ENCODE assay signal across 18 cellular contexts in genomic region chr6:87213364-87213763, GRCh38. TPM values are rescaled to one million over a fixed set of nuclear protein-coding genes. Genes with fewer than 3 reads are reported as not detected.
DNase-seq lines count a peak whose midpoint lies in the region; ATAC-seq, FAIRE-seq and TF ChIP-seq lines count a peak whose summit lies in the region.
"Had no signal": no experiment of that assay in that cellular context is flagged by ENCODE, and none has a peak within 500 bp of the region (broad histone marks: within the 10 kb centered on the region; RNA-seq: fewer than 3 reads in every experiment).

No MANE protein-coding gene starts in this region.

- no peak for ATAC-seq in activated T-cell treated with anti-CD3 and anti-CD28 coated beads, Interleukin-2, amount 50 U/mL, for 4 hours
- no peak for ATAC-seq in activated CD8-positive, alpha-beta T cell treated with anti-CD3 and anti-CD28 coated beads for 36 hours
- ATAC-seq in stimulated activated naive B cell treated with anti-CD40 and anti-IgM and Interleukin-4, amounts not matched to agents 10 μg/mL and 1 μg/mL and 100 μg/mL, for 72 hours (replicated peaks) = no peak
- ATAC-seq: left cardiac atrium, upper lobe of right lung had no signal

- intact Hi-C loops in activated CD8-positive, alpha-beta T cell treated with anti-CD3 and anti-CD28 coated beads for 36 hours (cut with micrococcal nuclease) = no loop called here
- intact Hi-C loops in spleen (cut with DNase I; ENCODE audit: low total_unique reads) = no loop called here

- no peak for TF ChIP-seq CTCF in activated CD8-positive, alpha-beta T cell treated with anti-CD3 and anti-CD28 coated beads for 36 hours (IDR thresholded peaks at IDR 0.05)
- no peak for TF ChIP-seq CTCF in keratinocyte (optimal IDR thresholded peaks at IDR 0.05 in 1 of 3, IDR thresholded peaks at IDR 0.05 in 1 of 3, conservative IDR thresholded peaks at IDR 0.05 in 1 of 3; ENCODE audit: extremely low read depth in 1 of 3, insufficient read depth in 2 of 3, low read length in 3 of 3)
- no peak for TF ChIP-seq CTCF in HFFc6 (IDR thresholded peaks at IDR 0.05)
- TF ChIP-seq CTCF in spleen (IDR thresholded peaks at IDR 0.05 in 8 of 11, conservative IDR thresholded peaks at IDR 0.05 in 3 of 11) = no peak

- H3K79me2 ChIP-seq in keratinocyte (ENCODE audit: control insufficient read depth, insufficient read depth, low read length) = peaks cover 40% of the 10 kb centered on the region

- peaks cover 70% of the 10 kb centered on the region for H3K36me3 Mint-ChIP-seq in activated T-cell treated with anti-CD3 and anti-CD28 coated beads, Interleukin-2, amount 50 U/mL, for 24 hours (ENCODE audit: low read depth)
- peaks cover 22% of the 10 kb centered on the region for H3K36me3 Mint-ChIP-seq in activated T-cell treated with anti-CD3 and anti-CD28 coated beads, Interleukin-2, amount 50 U/mL, for 4 hours (ENCODE audit: insufficient read depth)
- H3K36me3 Mint-ChIP-seq in activated CD8-positive, alpha-beta T cell treated with anti-CD3 and anti-CD28 coated beads for 36 hours (ENCODE audit: low read depth) = peaks cover 39% of the 10 kb centered on the region
- peaks cover 11 to 27% of the 10 kb centered on the region in 2 donors for H3K36me3 Mint-ChIP-seq in stimulated activated naive B cell treated with anti-CD40 and anti-IgM and Interleukin-4, amounts not matched to agents 10 μg/mL and 1 μg/mL and 100 μg/mL, for 72 hours
- H3K36me3 Mint-ChIP-seq in HFFc6 (ENCODE audit: low read depth) = peaks cover 5% of the 10 kb centered on the region; the same call in 1 of the 2 replicates

- no peaks in the 10 kb centered on the region for H3K9me1 ChIP-seq in keratinocyte (ENCODE audit: control insufficient read depth, extremely low read depth, insufficient read depth, low read length)

- no peaks in the 10 kb centered on the region for H3K4me1 ChIP-seq in keratinocyte (ENCODE audit: control insufficient read depth, extremely low read depth, insufficient read depth, low read length)
- H3K4me1 ChIP-seq in spleen = peaks cover 0 to 68% (median 11%) of the 10 kb centered on the region in 6 donors
- H3K4me1 ChIP-seq: upper lobe of right lung had no signal

- H3K4me3 ChIP-seq in keratinocyte (ENCODE audit: control insufficient read depth in 2 of 3, extremely low read depth in 1 of 3, insufficient read depth in 2 of 3, low read depth in 1 of 3, low read length in 3 of 3) (no peak overlapping the region), spleen (no peak overlapping the region)
- H3K4me3 ChIP-seq: upper lobe of right lung had no signal

- peaks cover 59% of the 10 kb centered on the region for H3K4me1 Mint-ChIP-seq in activated T-cell treated with anti-CD3 and anti-CD28 coated beads, Interleukin-2, amount 50 U/mL, for 24 hours (ENCODE audit: low read depth)
- peaks cover 60% of the 10 kb centered on the region for H3K4me1 Mint-ChIP-seq in activated T-cell treated with anti-CD3 and anti-CD28 coated beads, Interleukin-2, amount 50 U/mL, for 4 hours (ENCODE audit: low read depth)
- peaks cover 57% of the 10 kb centered on the region for H3K4me1 Mint-ChIP-seq in activated CD8-positive, alpha-beta T cell treated with anti-CD3 and anti-CD28 coated beads for 36 hours (ENCODE audit: low read depth)
- H3K4me1 Mint-ChIP-seq in stimulated activated naive B cell treated with anti-CD40 and anti-IgM and Interleukin-4, amounts not matched to agents 10 μg/mL and 1 μg/mL and 100 μg/mL, for 72 hours = peaks cover 26 to 49% of the 10 kb centered on the region in 2 donors
- peaks cover 24% of the 10 kb centered on the region for H3K4me1 Mint-ChIP-seq in HFFc6 (ENCODE audit: low read depth)

- peak overlapping the region; percentile 58 for H3K27ac Mint-ChIP-seq in activated T-cell treated with anti-CD3 and anti-CD28 coated beads, Interleukin-2, amount 50 U/mL, for 24 hours
- peak overlapping the region; percentile 66 for H3K27ac Mint-ChIP-seq in activated CD8-positive, alpha-beta T cell treated with anti-CD3 and anti-CD28 coated beads for 36 hours
- H3K27ac Mint-ChIP-seq in stimulated activated naive B cell treated with anti-CD40 and anti-IgM and Interleukin-4, amounts not matched to agents 10 μg/mL and 1 μg/mL and 100 μg/mL, for 72 hours = peak overlapping the region; percentile 70
- no peak overlapping the region for H3K27ac Mint-ChIP-seq in HFFc6
- H3K27ac Mint-ChIP-seq: dendritic cell treated with granulocyte-macrophage colony-stimulating factor and Interleukin-4, amounts not matched to agents 40 ng/mL and 50 ng/mL, for 4 days had no signal

- dilution Hi-C loops in keratinocyte (cut with MboI; ENCODE audit: extremely low pct_ligation_motif_present, low sequenced_read_pairs) = no loop called here

- no peak overlapping the region for H3K4me3 Mint-ChIP-seq in activated T-cell treated with anti-CD3 and anti-CD28 coated beads, Interleukin-2, amount 50 U/mL, for 24 hours
- no peak overlapping the region for H3K4me3 Mint-ChIP-seq in activated T-cell treated with anti-CD3 and anti-CD28 coated beads, Interleukin-2, amount 50 U/mL, for 4 hours
- H3K4me3 Mint-ChIP-seq in activated CD8-positive, alpha-beta T cell treated with anti-CD3 and anti-CD28 coated beads for 36 hours = no peak overlapping the region
- no peak overlapping the region for H3K4me3 Mint-ChIP-seq in stimulated activated naive B cell treated with anti-CD40 and anti-IgM and Interleukin-4, amounts not matched to agents 10 μg/mL and 1 μg/mL and 100 μg/mL, for 72 hours
- H3K4me3 Mint-ChIP-seq in HFFc6 = no peak overlapping the region
- H3K4me3 Mint-ChIP-seq: dendritic cell treated with granulocyte-macrophage colony-stimulating factor and Interleukin-4, amounts not matched to agents 40 ng/mL and 50 ng/mL, for 4 days had no signal

- no peak overlapping the region for H2AFZ ChIP-seq in keratinocyte (ENCODE audit: control insufficient read depth, low read length)

- CTCF ChIA-PET in activated CD8-positive, alpha-beta T cell treated with anti-CD3 and anti-CD28 coated beads for 36 hours (lab: Charles Lee) = interaction anchor here (1.0 kb wide), 1 partner anchor 75 kb away, joined by 3 read pairs; no protein-coding TSS in a partner anchor

- WGBS in spleen, 5 donors = 73 to 91% (median 84%) methylated on average over 5 of the region's 5 CpGs

- H3K36me3 ChIP-seq in keratinocyte (ENCODE audit: control insufficient read depth in 2 of 2, extremely low read depth in 1 of 2, insufficient read depth in 2 of 2, low read length in 2 of 2) = peaks cover 0 to 2% of the 10 kb centered on the region in 2 experiments
- H3K36me3 ChIP-seq in spleen = peaks cover 0 to 36% (median 10%) of the 10 kb centered on the region in 6 donors

- H3K9ac ChIP-seq in keratinocyte (ENCODE audit: control insufficient read depth, extremely low read depth, insufficient read depth, low read length) = no peak overlapping the region
- H3K9ac ChIP-seq: SK-N-SH had no signal

- H3K27ac ChIP-seq in keratinocyte (ENCODE audit: control insufficient read depth, insufficient read depth, low read length) (peak overlapping the region; percentile 1), spleen (peak overlapping the region in 3 of 8 donors; percentile 4 to 41 (median 6))
- H3K27ac ChIP-seq: upper lobe of right lung had no signal

- H4K20me1 ChIP-seq in keratinocyte (ENCODE audit: control insufficient read depth, extremely low read depth, insufficient read depth, low read length) = no peaks in the 10 kb centered on the region

- no peak for FAIRE-seq in keratinocyte (lab: Jason Lieb, UNC)
- FAIRE-seq: frontal cortex had no signal

- H3K27me3 ChIP-seq in keratinocyte (ENCODE audit: control insufficient read depth, extremely low read depth, insufficient read depth, low read length) = no peaks in the 10 kb centered on the region
- no peaks in the 10 kb centered on the region for H3K27me3 ChIP-seq in spleen (replicated peaks in 1 of 7)
- H3K27me3 ChIP-seq: upper lobe of right lung had no signal

- H3K9me3 ChIP-seq in keratinocyte (ENCODE audit: control insufficient read depth, low read depth, low read length) (no peaks in the 10 kb centered on the region), spleen (no peaks in the 10 kb centered on the region)
- H3K9me3 ChIP-seq: SK-N-SH, upper lobe of right lung had no signal

- no peaks in the 10 kb centered on the region for H3K9me3 Mint-ChIP-seq in activated T-cell treated with anti-CD3 and anti-CD28 coated beads, Interleukin-2, amount 50 U/mL, for 24 hours
- H3K9me3 Mint-ChIP-seq in activated T-cell treated with anti-CD3 and anti-CD28 coated beads, Interleukin-2, amount 50 U/mL, for 4 hours = no peaks in the 10 kb centered on the region
- H3K9me3 Mint-ChIP-seq in activated CD8-positive, alpha-beta T cell treated with anti-CD3 and anti-CD28 coated beads for 36 hours = no peaks in the 10 kb centered on the region
- H3K9me3 Mint-ChIP-seq in stimulated activated naive B cell treated with anti-CD40 and anti-IgM and Interleukin-4, amounts not matched to agents 10 μg/mL and 1 μg/mL and 100 μg/mL, for 72 hours = no peaks in the 10 kb centered on the region
- H3K9me3 Mint-ChIP-seq in HFFc6 = no peaks in the 10 kb centered on the region
- H3K9me3 Mint-ChIP-seq: dendritic cell treated with granulocyte-macrophage colony-stimulating factor and Interleukin-4, amounts not matched to agents 40 ng/mL and 50 ng/mL, for 4 days had no signal

- no peak for DNase-seq in activated T-cell treated with anti-CD3 and anti-CD28 coated beads, Interleukin-2, amount 50 U/mL, for 24 hours
- DNase-seq in activated T-cell treated with anti-CD3 and anti-CD28 coated beads, Interleukin-2, amount 50 U/mL, for 4 hours = no peak
- no peak for DNase-seq in activated CD8-positive, alpha-beta T cell treated with anti-CD3 and anti-CD28 coated beads for 36 hours
- no peak for DNase-seq in keratinocyte (ENCODE audit: low read depth, low spot score)
- no peak for DNase-seq in stimulated activated naive B cell treated with anti-CD40 and anti-IgM and Interleukin-4, amounts not matched to agents 10 μg/mL and 1 μg/mL and 100 μg/mL, for 72 hours
- no peak for DNase-seq in HFFc6
- DNase-seq in hippocampal formation (lab: John Stamatoyannopoulos, UW) = no peak
- DNase-seq in spleen = no peak
- DNase-seq: activated CD4-positive, alpha-beta T cell treated with anti-CD3 and anti-CD28 coated beads for 4 hours; DND-41; left cardiac atrium; NCI-H187; NK-92 treated with Interleukin-12 subunit alpha and Interleukin-12 subunit beta, amount 100 ng/mL, for 24 hours; SK-N-SH; stimulated activated CD4-positive, alpha-beta T cell treated with anti-CD3 and anti-CD28 coated beads, Interleukin-12 subunit alpha, Interleukin-12 subunit beta, amount 100 ng/mL, for 4 hours; upper lobe of right lung had no signal

- H3K27me3 Mint-ChIP-seq in activated T-cell treated with anti-CD3 and anti-CD28 coated beads, Interleukin-2, amount 50 U/mL, for 24 hours = no peaks in the 10 kb centered on the region
- H3K27me3 Mint-ChIP-seq in activated T-cell treated with anti-CD3 and anti-CD28 coated beads, Interleukin-2, amount 50 U/mL, for 4 hours (ENCODE audit: low read depth) = no peaks in the 10 kb centered on the region
- no peaks in the 10 kb centered on the region for H3K27me3 Mint-ChIP-seq in activated CD8-positive, alpha-beta T cell treated with anti-CD3 and anti-CD28 coated beads for 36 hours
- no peaks in the 10 kb centered on the region for H3K27me3 Mint-ChIP-seq in stimulated activated naive B cell treated with anti-CD40 and anti-IgM and Interleukin-4, amounts not matched to agents 10 μg/mL and 1 μg/mL and 100 μg/mL, for 72 hours
- H3K27me3 Mint-ChIP-seq in HFFc6 (ENCODE audit: insufficient read depth) = peaks cover 2% of the 10 kb centered on the region; the same call in 1 of the 2 replicates
- H3K27me3 Mint-ChIP-seq: dendritic cell treated with granulocyte-macrophage colony-stimulating factor and Interleukin-4, amounts not matched to agents 40 ng/mL and 50 ng/mL, for 4 days had no signal

- POLR2A ChIA-PET in activated CD8-positive, alpha-beta T cell treated with anti-CD3 and anti-CD28 coated beads for 36 hours (lab: Charles Lee) = no interaction called here

- H3K4me2 ChIP-seq in keratinocyte (ENCODE audit: control insufficient read depth, extremely low read depth, insufficient read depth, low read depth, low read length) = no peak overlapping the region
- H3K4me2 ChIP-seq: SK-N-SH had no signal

- no peak for TF ChIP-seq POLR2A in spleen (IDR thresholded peaks at IDR 0.05)

RNA-seq across cellular contexts. Expression of gene ZNF292, which starts 58.0 kb away (rescaled TPM):
- total RNA-seq in activated T-cell treated with anti-CD3 and anti-CD28 coated beads, Interleukin-2, amount 50 U/mL, for 4 hours = 10 to 100 TPM; 26.5 to 46.3 (median 38.2) TPM
- total RNA-seq in activated CD8-positive, alpha-beta T cell treated with anti-CD3 and anti-CD28 coated beads for 36 hours = 10 to 100 TPM; 76.4 to 78.3 TPM
- polyA plus RNA-seq in keratinocyte (4.9 to 8.4 TPM (median 5.5 TPM) in 3 replicates), spleen (1 to 10 TPM; 5.1 to 5.7 (median 5.2) TPM)
- polyA plus RNA-seq in keratinocyte (2011; ENCODE audit: low read depth) = 215 TPM
- polyA plus RNA-seq in keratinocyte (2011; cell fraction: cytosol; rRNA removed) = 1.2 and 3.1 TPM in 2 replicates
- polyA plus RNA-seq in keratinocyte (2011; cell fraction: nucleus; rRNA removed) = 9.9 and 14.0 TPM in 2 replicates
- 4.7 and 32.6 TPM in 2 replicates for polyA plus RNA-seq in keratinocyte (2012; ENCODE audit: low replicate concordance)
- 5.7 to 34.7 TPM (median 16.1 TPM) in 3 replicates for polyA minus RNA-seq in keratinocyte
- polyA minus RNA-seq in keratinocyte (2011; cell fraction: cytosol; rRNA and poly(A)+ RNA removed) = 3.3 TPM
- 32.2 and 62.9 TPM in 2 replicates for polyA minus RNA-seq in keratinocyte (2011; cell fraction: nucleus; rRNA and poly(A)+ RNA removed)
- 10 to 100 TPM; 18.5 to 22.4 (median 19.0) TPM for total RNA-seq in HFFc6 (2021; fragmentation: NEBNext Ultra II Directional; extraction: Animal tissue kit (Norgen Biotek cat#: 25700))
- 10 to 100 TPM; 44.8 to 76.2 (median 56.8) TPM for total RNA-seq in spleen
